Comparison of ENCODE assay signal across 17 cellular contexts in the genomic region with DNA sequence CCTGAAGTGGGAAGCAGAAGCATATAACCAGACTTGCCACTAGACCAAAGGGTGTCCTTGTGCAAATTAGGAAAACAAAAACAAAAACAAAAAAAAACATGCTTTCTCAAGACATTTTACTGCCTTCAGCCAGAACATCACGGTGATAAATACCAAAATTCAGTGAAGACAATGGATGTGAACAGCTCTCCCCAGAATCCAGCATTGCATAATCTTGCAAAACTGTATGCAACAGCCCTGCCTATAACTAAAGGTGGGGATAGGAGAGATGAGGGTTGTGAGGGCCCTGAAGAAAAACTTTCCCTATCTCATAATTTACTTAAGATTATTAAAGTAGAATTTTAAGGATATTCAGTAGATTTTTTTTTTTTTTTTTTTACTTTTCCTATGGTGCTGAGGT.
"Had no signal": no experiment of that assay in that cellular context is flagged by ENCODE, and none has a peak within 500 bp of the region (broad histone marks: within the 10 kb centered on the region; RNA-seq: fewer than 3 reads in every experiment).

No MANE protein-coding gene starts in this region.

- FAIRE-seq: colon, keratinocyte had no signal

- H3K27me3 Mint-ChIP-seq: activated CD4-positive, alpha-beta T cell treated with anti-CD3 and anti-CD28 coated beads, Interleukin-2, amount 10 ng/mL, durations not matched to agents 7 days and 5 days; activated naive CD8-positive, alpha-beta T cell had no signal

- H3K36me3 Mint-ChIP-seq: activated naive CD8-positive, alpha-beta T cell; naive B cell had no signal

- H3K4me1 Mint-ChIP-seq: naive B cell had no signal

- ATAC-seq: body of pancreas, left lobe of liver had no signal

- DNase-seq: activated B cell treated with CpG ODN at 0.5 μM for 24 hours; activated CD4-positive, alpha-beta T cell treated with anti-CD3 and anti-CD28 coated beads, Interleukin-2, amount 10 ng/mL, durations not matched to agents 7 days and 5 days; activated gamma-delta T cell; amniotic stem cell; body of pancreas; caudate nucleus; foreskin fibroblast; hippocampal formation; naive B cell; stimulated activated CD4-positive, alpha-beta T cell treated with anti-CD3 and anti-CD28 coated beads, Interleukin-2, amount 100 ng/mL, for 48 hours; stimulated activated naive CD4-positive, alpha-beta T cell; SW 1271; tibial artery had no signal

- H3K9me3 Mint-ChIP-seq: activated B cell treated with CpG ODN at 0.5 μM for 24 hours; activated CD4-positive, alpha-beta T cell treated with anti-CD3 and anti-CD28 coated beads, Interleukin-2, amount 10 ng/mL, durations not matched to agents 7 days and 5 days had no signal

- H3K27ac Mint-ChIP-seq: activated B cell treated with CpG ODN at 0.5 μM for 24 hours; activated CD4-positive, alpha-beta T cell treated with anti-CD3 and anti-CD28 coated beads, Interleukin-2, amount 10 ng/mL, durations not matched to agents 7 days and 5 days; activated naive CD8-positive, alpha-beta T cell; naive B cell had no signal

- H3K4me3 ChIP-seq: body of pancreas, tibial artery had no signal

- H3K4me3 Mint-ChIP-seq: activated B cell treated with CpG ODN at 0.5 μM for 24 hours; activated CD4-positive, alpha-beta T cell treated with anti-CD3 and anti-CD28 coated beads, Interleukin-2, amount 10 ng/mL, durations not matched to agents 7 days and 5 days; activated naive CD8-positive, alpha-beta T cell; naive B cell had no signal
